2 cellular contexts compared by ENCODE assay signal in the genomic region with DNA sequence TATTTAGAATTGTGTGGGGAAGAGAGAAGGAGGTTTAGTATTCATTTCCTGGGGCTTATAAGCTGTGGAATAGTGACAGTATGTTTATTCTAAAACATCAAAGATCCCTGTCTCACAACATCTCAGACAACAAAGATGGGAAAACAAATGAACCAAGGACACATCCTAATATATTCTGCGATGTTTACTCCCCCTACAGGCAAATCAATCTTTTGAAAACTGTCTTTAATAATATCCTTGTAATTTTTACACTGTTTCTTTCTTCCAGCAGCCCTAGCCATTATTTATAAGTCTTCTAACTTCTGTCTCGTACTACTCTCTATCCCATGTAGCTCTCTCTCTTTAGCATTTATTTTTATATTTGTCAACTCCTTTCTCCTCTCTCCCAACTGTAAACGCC.
TF ChIP-seq lines count a peak whose summit lies in the region.

No MANE protein-coding gene starts in this region.

TF ChIP-seq in SK-N-SH, 30 proteins besides CTCF, POLR2A, EP300 and RAD21:
- TF ChIP-seq, protein P1, sequence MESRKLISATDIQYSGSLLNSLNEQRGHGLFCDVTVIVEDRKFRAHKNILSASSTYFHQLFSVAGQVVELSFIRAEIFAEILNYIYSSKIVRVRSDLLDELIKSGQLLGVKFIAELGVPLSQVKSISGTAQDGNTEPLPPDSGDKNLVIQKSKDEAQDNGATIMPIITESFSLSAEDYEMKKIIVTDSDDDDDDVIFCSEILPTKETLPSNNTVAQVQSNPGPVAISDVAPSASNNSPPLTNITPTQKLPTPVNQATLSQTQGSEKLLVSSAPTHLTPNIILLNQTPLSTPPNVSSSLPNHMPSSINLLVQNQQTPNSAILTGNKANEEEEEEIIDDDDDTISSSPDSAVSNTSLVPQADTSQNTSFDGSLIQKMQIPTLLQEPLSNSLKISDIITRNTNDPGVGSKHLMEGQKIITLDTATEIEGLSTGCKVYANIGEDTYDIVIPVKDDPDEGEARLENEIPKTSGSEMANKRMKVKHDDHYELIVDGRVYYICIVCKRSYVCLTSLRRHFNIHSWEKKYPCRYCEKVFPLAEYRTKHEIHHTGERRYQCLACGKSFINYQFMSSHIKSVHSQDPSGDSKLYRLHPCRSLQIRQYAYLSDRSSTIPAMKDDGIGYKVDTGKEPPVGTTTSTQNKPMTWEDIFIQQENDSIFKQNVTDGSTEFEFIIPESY (IDR thresholded peaks at IDR 0.05; ENCODE audit: borderline replicate concordance, low read depth), result no peak
- TF ChIP-seq NRF1 (IDR thresholded peaks at IDR 0.05; ENCODE audit: low read depth, low read length) (no peak), POLR2AphosphoS5 (IDR thresholded peaks at IDR 0.05; ENCODE audit: low read depth, low read length) (no peak), EZH2phosphoT487 (IDR thresholded peaks at IDR 0.05; ENCODE audit: borderline replicate concordance, low read depth) (no peak), SMC3 (IDR thresholded peaks at IDR 0.05; ENCODE audit: low read depth, low read length) (no peak), NFIC (IDR thresholded peaks at IDR 0.05; ENCODE audit: borderline replicate concordance) (no peak), GABPA (IDR thresholded peaks at IDR 0.05; ENCODE audit: low read depth) (no peak), FOSL2 (IDR thresholded peaks at IDR 0.05; ENCODE audit: borderline replicate concordance, low read depth) (no peak), JUND (IDR thresholded peaks at IDR 0.05) (no peak), MEF2A (IDR thresholded peaks at IDR 0.05; ENCODE audit: borderline replicate concordance, low read depth) (no peak), RCOR1 (IDR thresholded peaks at IDR 0.05; ENCODE audit: low read length) (no peak)
- TF ChIP-seq, protein P2, sequence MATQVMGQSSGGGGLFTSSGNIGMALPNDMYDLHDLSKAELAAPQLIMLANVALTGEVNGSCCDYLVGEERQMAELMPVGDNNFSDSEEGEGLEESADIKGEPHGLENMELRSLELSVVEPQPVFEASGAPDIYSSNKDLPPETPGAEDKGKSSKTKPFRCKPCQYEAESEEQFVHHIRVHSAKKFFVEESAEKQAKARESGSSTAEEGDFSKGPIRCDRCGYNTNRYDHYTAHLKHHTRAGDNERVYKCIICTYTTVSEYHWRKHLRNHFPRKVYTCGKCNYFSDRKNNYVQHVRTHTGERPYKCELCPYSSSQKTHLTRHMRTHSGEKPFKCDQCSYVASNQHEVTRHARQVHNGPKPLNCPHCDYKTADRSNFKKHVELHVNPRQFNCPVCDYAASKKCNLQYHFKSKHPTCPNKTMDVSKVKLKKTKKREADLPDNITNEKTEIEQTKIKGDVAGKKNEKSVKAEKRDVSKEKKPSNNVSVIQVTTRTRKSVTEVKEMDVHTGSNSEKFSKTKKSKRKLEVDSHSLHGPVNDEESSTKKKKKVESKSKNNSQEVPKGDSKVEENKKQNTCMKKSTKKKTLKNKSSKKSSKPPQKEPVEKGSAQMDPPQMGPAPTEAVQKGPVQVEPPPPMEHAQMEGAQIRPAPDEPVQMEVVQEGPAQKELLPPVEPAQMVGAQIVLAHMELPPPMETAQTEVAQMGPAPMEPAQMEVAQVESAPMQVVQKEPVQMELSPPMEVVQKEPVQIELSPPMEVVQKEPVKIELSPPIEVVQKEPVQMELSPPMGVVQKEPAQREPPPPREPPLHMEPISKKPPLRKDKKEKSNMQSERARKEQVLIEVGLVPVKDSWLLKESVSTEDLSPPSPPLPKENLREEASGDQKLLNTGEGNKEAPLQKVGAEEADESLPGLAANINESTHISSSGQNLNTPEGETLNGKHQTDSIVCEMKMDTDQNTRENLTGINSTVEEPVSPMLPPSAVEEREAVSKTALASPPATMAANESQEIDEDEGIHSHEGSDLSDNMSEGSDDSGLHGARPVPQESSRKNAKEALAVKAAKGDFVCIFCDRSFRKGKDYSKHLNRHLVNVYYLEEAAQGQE (IDR thresholded peaks at IDR 0.05; ENCODE audit: low read depth, low read length), result no peak
TF ChIP-seq in SK-N-SH: peak in this region for 0.

TF ChIP-seq in SK-N-SH treated with all-trans-retinoic acid at 6 μM for 48 hours, 23 proteins besides CTCF, POLR2A, EP300 and RAD21 (continued from another document):
- TF ChIP-seq, protein P3, sequence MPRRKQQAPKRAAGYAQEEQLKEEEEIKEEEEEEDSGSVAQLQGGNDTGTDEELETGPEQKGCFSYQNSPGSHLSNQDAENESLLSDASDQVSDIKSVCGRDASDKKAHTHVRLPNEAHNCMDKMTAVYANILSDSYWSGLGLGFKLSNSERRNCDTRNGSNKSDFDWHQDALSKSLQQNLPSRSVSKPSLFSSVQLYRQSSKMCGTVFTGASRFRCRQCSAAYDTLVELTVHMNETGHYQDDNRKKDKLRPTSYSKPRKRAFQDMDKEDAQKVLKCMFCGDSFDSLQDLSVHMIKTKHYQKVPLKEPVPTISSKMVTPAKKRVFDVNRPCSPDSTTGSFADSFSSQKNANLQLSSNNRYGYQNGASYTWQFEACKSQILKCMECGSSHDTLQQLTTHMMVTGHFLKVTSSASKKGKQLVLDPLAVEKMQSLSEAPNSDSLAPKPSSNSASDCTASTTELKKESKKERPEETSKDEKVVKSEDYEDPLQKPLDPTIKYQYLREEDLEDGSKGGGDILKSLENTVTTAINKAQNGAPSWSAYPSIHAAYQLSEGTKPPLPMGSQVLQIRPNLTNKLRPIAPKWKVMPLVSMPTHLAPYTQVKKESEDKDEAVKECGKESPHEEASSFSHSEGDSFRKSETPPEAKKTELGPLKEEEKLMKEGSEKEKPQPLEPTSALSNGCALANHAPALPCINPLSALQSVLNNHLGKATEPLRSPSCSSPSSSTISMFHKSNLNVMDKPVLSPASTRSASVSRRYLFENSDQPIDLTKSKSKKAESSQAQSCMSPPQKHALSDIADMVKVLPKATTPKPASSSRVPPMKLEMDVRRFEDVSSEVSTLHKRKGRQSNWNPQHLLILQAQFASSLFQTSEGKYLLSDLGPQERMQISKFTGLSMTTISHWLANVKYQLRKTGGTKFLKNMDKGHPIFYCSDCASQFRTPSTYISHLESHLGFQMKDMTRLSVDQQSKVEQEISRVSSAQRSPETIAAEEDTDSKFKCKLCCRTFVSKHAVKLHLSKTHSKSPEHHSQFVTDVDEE (CRISPR knock-in tag; IDR thresholded peaks at IDR 0.05), result no peak
